10 cellular contexts compared by ENCODE assay signal in the genomic region with DNA sequence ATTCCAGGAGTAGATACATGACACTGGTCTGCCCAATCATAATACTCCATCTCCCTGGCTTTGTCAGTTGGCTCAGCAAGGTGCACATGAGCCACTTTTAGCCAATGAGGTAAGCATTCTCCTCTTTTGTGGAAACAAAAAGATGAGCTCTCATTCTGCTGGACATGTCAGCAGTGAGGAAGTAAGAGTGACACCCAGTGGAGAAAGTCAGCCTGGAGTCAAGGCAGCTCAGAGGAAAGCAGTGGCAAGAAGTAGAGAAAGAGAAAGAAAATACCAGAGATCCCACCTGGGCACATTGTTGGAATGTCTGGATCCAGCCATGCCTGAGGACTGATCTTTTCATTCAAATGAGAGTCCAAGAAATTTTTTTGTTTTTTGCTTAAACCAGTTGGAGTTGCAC.
DNase-seq lines count a peak whose midpoint lies in the region; ATAC-seq and TF ChIP-seq lines count a peak whose summit lies in the region.
"Had no signal": no experiment of that assay in that cellular context is flagged by ENCODE, and none has a peak within 500 bp of the region (broad histone marks: within the 10 kb centered on the region; RNA-seq: fewer than 3 reads in every experiment).

No MANE protein-coding gene starts in this region.

- H3K27me3 ChIP-seq in MG63 (no peaks in the 10 kb centered on the region), left lung (no peaks in the 10 kb centered on the region)

- POLR2A ChIA-PET in activated CD8-positive, alpha-beta T cell treated with anti-CD3 and anti-CD28 coated beads, Interleukin-2, amount 10 ng/mL, durations not matched to agents 7 days and 5 days (lab: Charles Lee), result no interaction called here

- H3K4me1 ChIP-seq in left lung, result no peaks in the 10 kb centered on the region

- no peak overlapping the region for H3K27ac ChIP-seq in left lung

- no peaks in the 10 kb centered on the region for H3K9me3 ChIP-seq in MG63
- no peaks in the 10 kb centered on the region for H3K9me3 ChIP-seq in left lung

- no peak overlapping the region for H3K27ac Mint-ChIP-seq in activated CD8-positive, alpha-beta T cell treated with anti-CD3 and anti-CD28 coated beads, Interleukin-2, amount 10 ng/mL, durations not matched to agents 7 days and 5 days

- no peaks in the 10 kb centered on the region for H3K36me3 ChIP-seq in MG63
- no peaks in the 10 kb centered on the region for H3K36me3 ChIP-seq in left lung

- peak; percentile 60 for ATAC-seq in activated CD8-positive, alpha-beta T cell treated with anti-CD3 and anti-CD28 coated beads, Interleukin-2, amount 10 ng/mL, durations not matched to agents 7 days and 5 days
- no peak for ATAC-seq in GM19023 (IDR thresholded peaks at IDR 0.05; ENCODE audit: unreplicated experiment)
- no peak for ATAC-seq in left lung
- ATAC-seq: naive thymus-derived CD4-positive, alpha-beta T cell had no signal

- H3K4me3 ChIP-seq in MG63, result no peak overlapping the region
- H3K4me3 ChIP-seq in left lung, result no peak overlapping the region

- CTCF ChIA-PET in activated CD8-positive, alpha-beta T cell treated with anti-CD3 and anti-CD28 coated beads, Interleukin-2, amount 10 ng/mL, durations not matched to agents 7 days and 5 days (lab: Charles Lee), result interaction anchor here (0.6 to 1.7 kb wide), 12 partner anchors 10 to 1292 kb away, joined by 3 to 25 read pairs (median 5); no protein-coding TSS in a partner anchor

- DNase-seq in SIG-M5 treated with dmso at 0.1 percent for 504 hours (lab: John Stamatoyannopoulos, UW; ENCODE audit: unreplicated experiment) (peak; percentile 12), SIG-M5 (lab: John Stamatoyannopoulos, UW) (no peak), MG63 (peak; percentile 2), occipital lobe (lab: John Stamatoyannopoulos, UW) (peak; percentile 8), left lung (no peak), DMS79 treated with DMSO at 0.1 percent for 48 hours (lab: John Stamatoyannopoulos, UW) (no peak)
- DNase-seq in activated CD8-positive, alpha-beta T cell treated with anti-CD3 and anti-CD28 coated beads, Interleukin-2, amount 10 ng/mL, durations not matched to agents 7 days and 5 days, result peak; percentile 35
- DNase-seq: effector CD4-positive, alpha-beta T cell had no signal

- no peak overlapping the region for H3K4me3 Mint-ChIP-seq in activated CD8-positive, alpha-beta T cell treated with anti-CD3 and anti-CD28 coated beads, Interleukin-2, amount 10 ng/mL, durations not matched to agents 7 days and 5 days
- H3K4me3 Mint-ChIP-seq: naive thymus-derived CD4-positive, alpha-beta T cell had no signal

- no peak for TF ChIP-seq CTCF in left lung (IDR thresholded peaks at IDR 0.05)

- H3K9me3 Mint-ChIP-seq in activated CD8-positive, alpha-beta T cell treated with anti-CD3 and anti-CD28 coated beads, Interleukin-2, amount 10 ng/mL, durations not matched to agents 7 days and 5 days (ENCODE audit: insufficient read depth), result no peaks in the 10 kb centered on the region

- peaks cover 9% of the 10 kb centered on the region for H3K4me1 Mint-ChIP-seq in activated CD8-positive, alpha-beta T cell treated with anti-CD3 and anti-CD28 coated beads, Interleukin-2, amount 10 ng/mL, durations not matched to agents 7 days and 5 days (ENCODE audit: low read depth)

- peaks cover 27% of the 10 kb centered on the region for H3K27me3 Mint-ChIP-seq in activated CD8-positive, alpha-beta T cell treated with anti-CD3 and anti-CD28 coated beads, Interleukin-2, amount 10 ng/mL, durations not matched to agents 7 days and 5 days (ENCODE audit: low read depth)

- no peaks in the 10 kb centered on the region for H3K36me3 Mint-ChIP-seq in activated CD8-positive, alpha-beta T cell treated with anti-CD3 and anti-CD28 coated beads, Interleukin-2, amount 10 ng/mL, durations not matched to agents 7 days and 5 days (ENCODE audit: low read depth)
- H3K36me3 Mint-ChIP-seq: naive thymus-derived CD4-positive, alpha-beta T cell had no signal

- intact Hi-C loops in left lung (cut with DNase I), result no loop called here

Comparison
In these comparisons a context has a peak if more than half of its experiments do, and no peak if none do; other contexts are left out.
1. DNase-seq: peak in SIG-M5 treated with dmso at 0.1 percent for 504 hours (single experiment), MG63 (single experiment), activated CD8-positive, alpha-beta T cell treated with anti-CD3 and anti-CD28 coated beads, Interleukin-2, amount 10 ng/mL, durations not matched to agents 7 days and 5 days (single experiment) and occipital lobe (single experiment); none in SIG-M5 (single experiment), left lung (0 of 2) and DMS79 treated with DMSO at 0.1 percent for 48 hours (single experiment).